9 cellular contexts compared by ENCODE assay signal in genomic region chr20:50029697-50030428, GRCh38. TPM values are rescaled to one million over a fixed set of nuclear protein-coding genes. Genes with fewer than 3 reads are reported as not detected.
A peak's percentile ranks its signal among the peaks of the same experiment; 100 is the strongest.
DNase-seq lines count a peak whose midpoint lies in the region; ATAC-seq and TF ChIP-seq lines count a peak whose summit lies in the region.
"Had no signal": no experiment of that assay in that cellular context is flagged by ENCODE, and none has a peak within 500 bp of the region (broad histone marks: within the 10 kb centered on the region; RNA-seq: fewer than 3 reads in every experiment).

No MANE protein-coding gene starts in this region.

- no peaks in the 10 kb centered on the region for H3K36me3 ChIP-seq in osteoblast (ENCODE audit: insufficient read depth, low read length)

- H4K20me1 ChIP-seq in osteoblast (ENCODE audit: insufficient read depth, low read length): no peaks in the 10 kb centered on the region

- H3K27me3 ChIP-seq in osteoblast (ENCODE audit: insufficient read depth, low read length): no peaks in the 10 kb centered on the region

- no peak for ATAC-seq in HG03469 (IDR thresholded peaks at IDR 0.05; ENCODE audit: unreplicated experiment)
- ATAC-seq: foreskin keratinocyte had no signal

- no peaks in the 10 kb centered on the region for H3K79me2 ChIP-seq in osteoblast (ENCODE audit: insufficient read depth, low read length)

- H3K4me2 ChIP-seq in osteoblast (ENCODE audit: insufficient read depth, low read length): peak overlapping the region; percentile 66

- TF ChIP-seq CTCF in C4-2B (conservative IDR thresholded peaks at IDR 0.05) (no peak), osteoblast (IDR thresholded peaks at IDR 0.05; ENCODE audit: extremely low read depth, low read depth, low read length) (no peak)

- H3K27ac ChIP-seq in C4-2B (peak overlapping the region; percentile 64), osteoblast (ENCODE audit: low read depth, low read length) (peak overlapping the region; percentile 96)
- H3K27ac ChIP-seq: foreskin keratinocyte had no signal

- H3K4me3 ChIP-seq in osteoblast (ENCODE audit: insufficient read depth, low read length): peak overlapping the region; percentile 28

- peaks cover 6% of the 10 kb centered on the region for H3K9me3 ChIP-seq in osteoblast (ENCODE audit: low read depth, low read length)

- peak overlapping the region; percentile 5 for H2AFZ ChIP-seq in osteoblast (ENCODE audit: low read length)

- DNase-seq in RPMI7951 (ENCODE audit: low read depth) (peak; percentile 99), fibroblast of gingiva (ENCODE audit: low read depth) (peak; percentile 93), osteoblast (ENCODE audit: insufficient read length, low spot score, missing footprints) (peak; percentile 97), DMS53 treated with DMSO at 0.1 percent for 48 hours (lab: John Stamatoyannopoulos, UW; ENCODE audit: unreplicated experiment) (no peak)
- DNase-seq in stimulated activated naive CD4-positive, alpha-beta T cell (lab: John Stamatoyannopoulos, UW): no peak
- DNase-seq in activated CD4-positive, alpha-beta T cell treated with anti-CD3 and anti-CD28 coated beads, Interleukin-2, amount 50 U/mL, for 4 hours: no peak
- DNase-seq: foreskin keratinocyte had no signal

- peaks cover 52% of the 10 kb centered on the region for H3K4me1 ChIP-seq in osteoblast (ENCODE audit: insufficient read depth, low read length)

RNA-seq across cellular contexts. Expression of gene SNAI1, which starts 47.1 kb away (rescaled TPM):
- total RNA-seq in RPMI7951 (2014; rRNA removed; shearing (Covaris generic)): 1.4 and 1.7 TPM in 2 replicates
- 1.8 and 2.1 TPM in 2 replicates for total RNA-seq in osteoblast

Comparison
In these comparisons a context has a peak if more than half of its experiments do, and no peak if none do; other contexts are left out.
1. DNase-seq: peak in RPMI7951 (single experiment), fibroblast of gingiva (single experiment) and osteoblast (single experiment); none in DMS53 treated with DMSO at 0.1 percent for 48 hours (single experiment), stimulated activated naive CD4-positive, alpha-beta T cell (0 of 6) and activated CD4-positive, alpha-beta T cell treated with anti-CD3 and anti-CD28 coated beads, Interleukin-2, amount 50 U/mL, for 4 hours (0 of 2).